In genomic region chr20:1001981-1002681, GRCh38 we compare ENCODE assay signal across 10 cellular contexts. TPM values are rescaled to one million over a fixed set of nuclear protein-coding genes. Genes with fewer than 3 reads are reported as not detected.
DNase-seq lines count a peak whose midpoint lies in the region; ATAC-seq, FAIRE-seq and TF ChIP-seq lines count a peak whose summit lies in the region.
"Had no signal": no experiment of that assay in that cellular context is flagged by ENCODE, and none has a peak within 500 bp of the region (broad histone marks: within the 10 kb centered on the region; RNA-seq: fewer than 3 reads in every experiment).

Gene RSPO4, minus strand, starts transcription at chr20:1002311. Its CDS starts 147 bp downstream, at chr20:1002164.

- H3K9me3 Mint-ChIP-seq in mesothelial cell of epicardium (no peaks in the 10 kb centered on the region), CD14-positive monocyte (peaks cover 0 to 14% (median 5%) of the 10 kb centered on the region in 7 donors)

- TF ChIP-seq EP300 in K562 (IDR thresholded peaks at IDR 0.05; ENCODE audit: low read length): no peak

- H3K27me3 Mint-ChIP-seq in mesothelial cell of epicardium (ENCODE audit: low read depth) (peaks cover 73% of the 10 kb centered on the region), CD14-positive monocyte (ENCODE audit: low read depth in 3 of 3) (peaks cover 50 to 72% (median 52%) of the 10 kb centered on the region in 3 donors)

- H3K79me2 ChIP-seq in ACC112 (ENCODE audit: control insufficient read depth, insufficient read depth, low read length, unreplicated experiment): no peaks in the 10 kb centered on the region
- H3K79me2 ChIP-seq in K562 (ENCODE audit: control insufficient read depth, insufficient read depth, low read length): no peaks in the 10 kb centered on the region

- BruUV-seq in K562 (replicated peaks; lab: Mats Ljungman, UMichigan): no TSS peak

- TF ChIP-seq CTCF in K562 (IDR thresholded peaks at IDR 0.05 in 2 of 3, conservative IDR thresholded peaks at IDR 0.05 in 1 of 3; ENCODE audit: insufficient read depth in 2 of 3, low read depth in 1 of 3, low read length in 3 of 3): no peak
- no peak for TF ChIP-seq CTCF in mesothelial cell of epicardium (IDR thresholded peaks at IDR 0.05; ENCODE audit: unreplicated experiment)
- no peak for TF ChIP-seq CTCF in CD14-positive monocyte (IDR thresholded peaks at IDR 0.05)
- TF ChIP-seq CTCF in foreskin fibroblast (IDR thresholded peaks at IDR 0.05; ENCODE audit: low read depth, low read length): no peak

- no peak for TF ChIP-seq RAD21 in K562 (CRISPR knock-in tag; conservative IDR thresholded peaks at IDR 0.05 in 1 of 2, IDR thresholded peaks at IDR 0.05 in 1 of 2)

- intact Hi-C loops in K562 (cut with micrococcal nuclease) (no loop called here), CD14-positive monocyte (cut with micrococcal nuclease) (no loop called here)

- no peak for TF ChIP-seq POLR2A in K562 (conservative IDR thresholded peaks at IDR 0.05)

- H3K4me2 ChIP-seq in K562 (ENCODE audit: insufficient read depth, low read length): no peak within 1 kb of the TSS

- FAIRE-seq in K562 (lab: Jason Lieb, UNC): no peak

- peaks cover 69% of the 10 kb centered on the region for H3K27me3 ChIP-seq in ACC112 (ENCODE audit: insufficient read depth, low read length)
- peaks cover 28% of the 10 kb centered on the region for H3K27me3 ChIP-seq in H7 (ENCODE audit: control insufficient read depth, insufficient read depth, low read length)
- peaks cover 0 to 25% of the 10 kb centered on the region in 2 experiments; a peak in 2 of 5 replicates for H3K27me3 ChIP-seq in K562 (ENCODE audit: control insufficient read depth in 2 of 2, insufficient read depth in 2 of 2, low read length in 2 of 2)

- POLR2A ChIA-PET in K562 (lab: Yijun Ruan, JAX): no interaction called here

- H3K4me3 ChIP-seq in ACC112 (ENCODE audit: low read depth, low read length) (peak within 1 kb of the TSS; percentile 56), H7 (ENCODE audit: insufficient read depth, low read depth, low read length) (peak within 1 kb of the TSS; percentile 46), K562 (no peak within 1 kb of the TSS), foreskin fibroblast (ENCODE audit: low read depth in 1 of 2, low read length in 2 of 2) (peak within 1 kb of the TSS in 1 of 2 donors; percentile 47)

- no peaks in the 10 kb centered on the region for H3K9me1 ChIP-seq in K562 (ENCODE audit: control insufficient read depth, insufficient read depth, low read length)

- H3K27ac Mint-ChIP-seq in mesothelial cell of epicardium (peak within 1 kb of the TSS; percentile 81), CD14-positive monocyte (no peak within 1 kb of the TSS)

- no CpG with 5 or more reads among the region's 85 CpGs for WGBS in K562 (ENCODE audit: insufficient coverage, low coverage, missing lambda C conversion rate)

- in situ Hi-C loops in K562 (cut with MboI): no loop called here

- peak within 1 kb of the TSS; percentile 2 for H2AFZ ChIP-seq in ACC112 (ENCODE audit: low read length, unreplicated experiment)
- 0 out of 2 replicates have a peak within 1 kb of the TSS, but pooled peaks have one; percentile 23 for H2AFZ ChIP-seq in K562 (ENCODE audit: low read depth, low read length)

- CTCF ChIA-PET in K562 (lab: Yijun Ruan, JAX; ENCODE audit: low intra/inter-chr PET ratio): no interaction called here

- H3K9ac ChIP-seq in K562 (ENCODE audit: insufficient read depth in 1 of 2, low read depth in 2 of 2, low read length in 2 of 2): no peak within 1 kb of the TSS

- H3K36me3 Mint-ChIP-seq in mesothelial cell of epicardium (no peaks in the 10 kb centered on the region), CD14-positive monocyte (peaks cover 0 to 4% of the 10 kb centered on the region in 2 donors)

- H3K9me3 ChIP-seq in K562 (replicated peaks; ENCODE audit: control insufficient read depth, insufficient read depth, low read depth, low read length): no peaks in the 10 kb centered on the region

- H3K4me1 Mint-ChIP-seq in mesothelial cell of epicardium (peaks cover 12% of the 10 kb centered on the region), CD14-positive monocyte (peaks cover 7% of the 10 kb centered on the region)

- no peaks in the 10 kb centered on the region for H4K20me1 ChIP-seq in K562 (replicated peaks; ENCODE audit: control insufficient read depth, insufficient read depth, low read length)

- H3K4me1 ChIP-seq in ACC112 (ENCODE audit: control insufficient read depth, insufficient read depth, low read length, unreplicated experiment) (no peaks in the 10 kb centered on the region), K562 (replicated peaks in 1 of 2; ENCODE audit: control insufficient read depth in 2 of 2, insufficient read depth in 2 of 2, low read length in 2 of 2) (peaks cover 3 to 5% of the 10 kb centered on the region in 2 experiments; a peak in 4 of 5 replicates)

- H3K27ac ChIP-seq in ACC112 (ENCODE audit: low read depth, low read length) (no peak within 1 kb of the TSS), K562 (ENCODE audit: extremely low read depth, low read depth, low read length) (no peak within 1 kb of the TSS)

- H3K36me3 ChIP-seq in ACC112 (ENCODE audit: insufficient read depth, low read length): no peaks in the 10 kb centered on the region
- no peaks in the 10 kb centered on the region for H3K36me3 ChIP-seq in H7 (replicated peaks; ENCODE audit: control insufficient read depth, insufficient read depth, low read length)
- H3K36me3 ChIP-seq in K562 (ENCODE audit: control insufficient read depth, insufficient read depth, low read length): no peaks in the 10 kb centered on the region

- H3K4me3 Mint-ChIP-seq in mesothelial cell of epicardium (peak within 1 kb of the TSS; percentile 79), CD14-positive monocyte (peak within 1 kb of the TSS in 1 of 2 donors; percentile 83)

- ATAC-seq in K562 (no peak), GM19035 (IDR thresholded peaks at IDR 0.05; ENCODE audit: unreplicated experiment) (no peak)
- ATAC-seq: right cardiac atrium had no signal

- DNase-seq in H7: peak; percentile 91
- DNase-seq in K562 (ENCODE audit: extremely low read depth in 1 of 4, low spot score in 3 of 4): no peak
- DNase-seq in mesothelial cell of epicardium (ENCODE audit: low spot score in 2 of 2, unreplicated experiment in 2 of 2): no peak
- no peak for DNase-seq in NCI-H510A (lab: John Stamatoyannopoulos, UW)
- DNase-seq in CD14-positive monocyte (ENCODE audit: low spot score): no peak
- DNase-seq in foreskin fibroblast: no peak
- DNase-seq: right cardiac atrium had no signal

TF ChIP-seq in K562, 482 proteins besides CTCF, POLR2A, EP300 and RAD21 (continues in another document):
- TF ChIP-seq NFATC3 (IDR thresholded peaks at IDR 0.05) (no peak), AFF4 (CRISPR knock-in tag; IDR thresholded peaks at IDR 0.05) (no peak), ILK (tag; IDR thresholded peaks at IDR 0.05; ENCODE audit: borderline replicate concordance, low read depth) (no peak), KDM1A (IDR thresholded peaks at IDR 0.05) (no peak), ESRRA (IDR thresholded peaks at IDR 0.05; ENCODE audit: borderline replicate concordance, low read depth) (no peak), SNRNP70 (optimal IDR thresholded peaks at IDR 0.05; ENCODE audit: low read depth, low read length) (no peak)

RNA-seq across cellular contexts. Expression of gene RSPO4, which starts in this region (rescaled TPM):
- total RNA-seq in H7 (2014; rRNA removed; shearing (Covaris generic)): 0.35 and 1.4 TPM in 2 replicates
- 0.14 TPM in 1 of 2 replicates, not detected in the other for total RNA-seq in K562 (2011; cell fraction: chromatin; rRNA removed; ENCODE audit: low replicate concordance)
- total RNA-seq in K562 (2011; cell fraction: nucleolus; rRNA removed): not detected in 2 replicates
- total RNA-seq in K562 (2011; cell fraction: nucleoplasm; rRNA removed): not detected in 2 replicates
- total RNA-seq in K562 (2014; rRNA removed): not detected in 2 replicates
- not detected in 2 replicates for total RNA-seq in K562 (2014; rRNA removed; fragmentation: Illumina TruSeq; extraction: Trizol)
- not detected in 2 replicates for total RNA-seq in K562 (2015; rRNA removed; fragmentation: Illumina TruSeq; extraction: Trizol)
- 0.09 TPM in 1 of 2 replicates, not detected in the other for total RNA-seq in K562 (2021)
- not detected in 2 replicates for polyA plus RNA-seq in K562 (2011; rRNA removed)
- polyA plus RNA-seq in K562 (2011; cell fraction: cytosol; rRNA removed): not detected in 2 replicates
- 0.06 TPM in 2 replicates for polyA plus RNA-seq in K562 (2011; cell fraction: nucleus; rRNA removed)
- 0.10 and 0.12 TPM in 2 replicates for polyA plus RNA-seq in K562 (2012)
- polyA plus RNA-seq in K562 (2014; fragmentation: Illumina TruSeq; extraction: Trizol): 0.04 TPM in 1 of 2 replicates, not detected in the other
- polyA plus RNA-seq in K562 (2014; fragmentation: Nextera tagmentation; extraction: Ambion mirVana): not detected
- polyA plus RNA-seq in K562 (2014; rRNA removed): 0.34 TPM in 1 of 2 replicates, not detected in the other
- polyA minus RNA-seq in K562 (2011; rRNA and poly(A)+ RNA removed): not detected in 2 replicates
- not detected in 2 replicates for polyA minus RNA-seq in K562 (2011; cell fraction: cytosol; rRNA and poly(A)+ RNA removed)
- polyA minus RNA-seq in K562 (2011; cell fraction: nucleus; rRNA and poly(A)+ RNA removed): not detected in 2 replicates
- 7.5 to 9.5 TPM (median 8.9 TPM) in 3 replicates for total RNA-seq in mesothelial cell of epicardium
- polyA plus RNA-seq in CD14-positive monocyte: not detected
- total RNA-seq: M059J had no signal
